18 cellular contexts compared by ENCODE assay signal in genomic region chr1:238914346-238914745, GRCh38.
DNase-seq lines count a peak whose midpoint lies in the region; ATAC-seq and TF ChIP-seq lines count a peak whose summit lies in the region.
"Had no signal": no experiment of that assay in that cellular context is flagged by ENCODE, and none has a peak within 500 bp of the region (broad histone marks: within the 10 kb centered on the region; RNA-seq: fewer than 3 reads in every experiment).

No MANE protein-coding gene starts in this region.

- H3K4me3 Mint-ChIP-seq in natural killer cell (no peak overlapping the region), WTC11 (no peak overlapping the region), glutamatergic neuron (ENCODE audit: unreplicated experiment) (no peak overlapping the region)
- H3K4me3 Mint-ChIP-seq in natural killer cell treated with Interleukin-12 subunit alpha and Interleukin-12 subunit beta and Interleukin-15 and Interleukin-18, amount 100 ng/mL, for 72 hours, result no peak overlapping the region
- no peak overlapping the region for H3K4me3 Mint-ChIP-seq in CD8-positive, alpha-beta T cell
- H3K4me3 Mint-ChIP-seq: CD4-positive, CD25-positive, alpha-beta regulatory T cell had no signal

- H3K27me3 Mint-ChIP-seq in natural killer cell (ENCODE audit: low read depth in 2 of 2) (no peaks in the 10 kb centered on the region), WTC11 (ENCODE audit: low read depth) (no peaks in the 10 kb centered on the region), glutamatergic neuron (ENCODE audit: unreplicated experiment) (no peaks in the 10 kb centered on the region)
- no peaks in the 10 kb centered on the region for H3K27me3 Mint-ChIP-seq in natural killer cell treated with Interleukin-12 subunit alpha and Interleukin-12 subunit beta and Interleukin-15 and Interleukin-18, amount 100 ng/mL, for 72 hours
- H3K27me3 Mint-ChIP-seq in CD8-positive, alpha-beta T cell (ENCODE audit: low read depth), result no peaks in the 10 kb centered on the region
- H3K27me3 Mint-ChIP-seq: CD4-positive, CD25-positive, alpha-beta regulatory T cell had no signal

- H3K36me3 Mint-ChIP-seq in natural killer cell (no peaks in the 10 kb centered on the region), WTC11 (no peaks in the 10 kb centered on the region), glutamatergic neuron (ENCODE audit: unreplicated experiment) (no peaks in the 10 kb centered on the region)
- no peaks in the 10 kb centered on the region for H3K36me3 Mint-ChIP-seq in natural killer cell treated with Interleukin-12 subunit alpha and Interleukin-12 subunit beta and Interleukin-15 and Interleukin-18, amount 100 ng/mL, for 72 hours
- no peaks in the 10 kb centered on the region for H3K36me3 Mint-ChIP-seq in CD8-positive, alpha-beta T cell
- H3K36me3 Mint-ChIP-seq: CD4-positive, CD25-positive, alpha-beta regulatory T cell had no signal

- H3K4me3 ChIP-seq in CD8-positive, alpha-beta T cell (ENCODE audit: low read depth, low read length), result no peak overlapping the region
- H3K4me3 ChIP-seq: A549, HAP-1 had no signal

- ATAC-seq in natural killer cell (no peak), WTC11 (no peak), HG03565 (IDR thresholded peaks at IDR 0.05; ENCODE audit: unreplicated experiment) (no peak)
- ATAC-seq in natural killer cell treated with Interleukin-12 subunit alpha and Interleukin-12 subunit beta and Interleukin-15 and Interleukin-18, amount 100 ng/mL, for 72 hours, result no peak
- no peak for ATAC-seq in CD8-positive, alpha-beta T cell
- ATAC-seq: A549 had no signal

- H3K27ac Mint-ChIP-seq in natural killer cell (no peak overlapping the region), WTC11 (no peak overlapping the region), glutamatergic neuron (ENCODE audit: unreplicated experiment) (no peak overlapping the region)
- no peak overlapping the region for H3K27ac Mint-ChIP-seq in natural killer cell treated with Interleukin-12 subunit alpha and Interleukin-12 subunit beta and Interleukin-15 and Interleukin-18, amount 100 ng/mL, for 72 hours
- no peak overlapping the region for H3K27ac Mint-ChIP-seq in CD8-positive, alpha-beta T cell
- H3K27ac Mint-ChIP-seq: CD4-positive, CD25-positive, alpha-beta regulatory T cell had no signal

- no peaks in the 10 kb centered on the region for H3K4me1 Mint-ChIP-seq in natural killer cell
- H3K4me1 Mint-ChIP-seq in natural killer cell treated with Interleukin-12 subunit alpha and Interleukin-12 subunit beta and Interleukin-15 and Interleukin-18, amount 100 ng/mL, for 72 hours (ENCODE audit: low read depth in 2 of 2), result no peaks in the 10 kb centered on the region
- no peaks in the 10 kb centered on the region for H3K4me1 Mint-ChIP-seq in CD8-positive, alpha-beta T cell (ENCODE audit: low read depth)
- H3K4me1 Mint-ChIP-seq in WTC11, result peaks cover 5% of the 10 kb centered on the region; the same call in 1 of the 2 replicates
- no peaks in the 10 kb centered on the region for H3K4me1 Mint-ChIP-seq in glutamatergic neuron (ENCODE audit: low read depth, unreplicated experiment)
- H3K4me1 Mint-ChIP-seq: CD4-positive, CD25-positive, alpha-beta regulatory T cell had no signal

- no peaks in the 10 kb centered on the region for H3K36me3 ChIP-seq in CD8-positive, alpha-beta T cell (ENCODE audit: insufficient read depth, low read length)
- H3K36me3 ChIP-seq: HAP-1 had no signal

- H3K9me3 Mint-ChIP-seq in natural killer cell (peaks cover 19 to 25% of the 10 kb centered on the region in 2 donors), WTC11 (peaks cover 3% of the 10 kb centered on the region), glutamatergic neuron (ENCODE audit: unreplicated experiment) (no peaks in the 10 kb centered on the region)
- peaks cover 28% of the 10 kb centered on the region for H3K9me3 Mint-ChIP-seq in natural killer cell treated with Interleukin-12 subunit alpha and Interleukin-12 subunit beta and Interleukin-15 and Interleukin-18, amount 100 ng/mL, for 72 hours
- H3K9me3 Mint-ChIP-seq in CD8-positive, alpha-beta T cell, result peaks cover 6% of the 10 kb centered on the region

- no peaks in the 10 kb centered on the region for H3K27me3 ChIP-seq in CD8-positive, alpha-beta T cell (ENCODE audit: insufficient read depth, low read length)

- intact Hi-C loops in natural killer cell (cut with micrococcal nuclease), result no loop called here
- intact Hi-C loops in CD8-positive, alpha-beta T cell (cut with DNase I, micrococcal nuclease), result no loop called here

- POLR2A ChIA-PET in CD8-positive, alpha-beta T cell (lab: Charles Lee), result no interaction called here
- POLR2A ChIA-PET in WTC11 (lab: Charles Lee), result no interaction called here

- CTCF ChIA-PET in CD8-positive, alpha-beta T cell (lab: Charles Lee), result no interaction called here
- CTCF ChIA-PET in WTC11 (lab: Charles Lee), result no interaction called here

- no peaks in the 10 kb centered on the region for H3K4me1 ChIP-seq in CD8-positive, alpha-beta T cell (ENCODE audit: insufficient read depth, low read length)
- H3K4me1 ChIP-seq: A549, Caco-2, HAP-1 had no signal

- H3K27ac ChIP-seq in CD8-positive, alpha-beta T cell (ENCODE audit: low read depth, low read length), result no peak overlapping the region
- H3K27ac ChIP-seq: A549 had no signal

- peak; percentile 28 for TF ChIP-seq CTCF in natural killer cell (IDR thresholded peaks at IDR 0.05)
- TF ChIP-seq CTCF in CD8-positive, alpha-beta T cell (IDR thresholded peaks at IDR 0.05), result peak; percentile 26
- TF ChIP-seq CTCF in WTC11 (IDR thresholded peaks at IDR 0.05), result no peak
- no peak for TF ChIP-seq CTCF in glutamatergic neuron (IDR thresholded peaks at IDR 0.05; ENCODE audit: partially characterized antibody, unreplicated experiment)

- DNase-seq in natural killer cell (no peak), WTC11 (ENCODE audit: low spot score) (no peak), glutamatergic neuron (no peak), SKM-1 treated with dmso at 0.1 percent for 144 hours (lab: John Stamatoyannopoulos, UW; ENCODE audit: unreplicated experiment) (no peak)
- no peak for DNase-seq in natural killer cell treated with Interleukin-12 subunit alpha and Interleukin-12 subunit beta and Interleukin-15 and Interleukin-18, amount 100 ng/mL, for 72 hours (ENCODE audit: low spot score)
- no peak for DNase-seq in CD8-positive, alpha-beta T cell
- DNase-seq: 8988T; ACHN; AML-193; C1 segment of cervical spinal cord; Caco-2; CD4-positive, CD25-positive, alpha-beta regulatory T cell; DMS153; DND-41; GOT3 had no signal

- H3K9me3 ChIP-seq in CD8-positive, alpha-beta T cell (ENCODE audit: low read length), result no peaks in the 10 kb centered on the region
- H3K9me3 ChIP-seq: A549, Caco-2, HAP-1 had no signal

TF ChIP-seq in WTC11, 78 proteins besides CTCF, POLR2A, EP300 and RAD21 (continues in another document):
- TF ChIP-seq ERG (CRISPR knock-in tag; IDR thresholded peaks at IDR 0.05) (no peak), ARID4B (CRISPR knock-in tag; IDR thresholded peaks at IDR 0.05; ENCODE audit: borderline replicate concordance) (no peak), ZBTB21 (CRISPR knock-in tag; IDR thresholded peaks at IDR 0.05; ENCODE audit: borderline replicate concordance) (no peak), USF2 (CRISPR knock-in tag; IDR thresholded peaks at IDR 0.05) (no peak), CREB1 (CRISPR knock-in tag; IDR thresholded peaks at IDR 0.05) (no peak), NFYB (CRISPR knock-in tag; conservative IDR thresholded peaks at IDR 0.05; ENCODE audit: low read depth) (no peak)

Comparison
In these comparisons a context has a peak if more than half of its experiments do, and no peak if none do; other contexts are left out.
1. CTCF ChIP-seq: peak in natural killer cell (single experiment) and CD8-positive, alpha-beta T cell (single experiment); none in WTC11 (single experiment) and glutamatergic neuron (single experiment).